Comparison of ENCODE assay signal across 25 cellular contexts in genomic region chr6:106724337-106724736, GRCh38.
"Had no signal": no experiment of that assay in that cellular context is flagged by ENCODE, and none has a peak within 500 bp of the region (broad histone marks: within the 10 kb centered on the region; RNA-seq: fewer than 3 reads in every experiment).

No MANE protein-coding gene starts in this region.

- H3K36me3 ChIP-seq: cardiac muscle cell, gastrocnemius medialis, neutrophil, ovary, prostate gland, spleen, thyroid gland, upper lobe of right lung had no signal

- DNase-seq: activated CD4-positive, alpha-beta T cell treated with anti-CD3 and anti-CD28 coated beads, Interleukin-2, amount 10 ng/mL, durations not matched to agents 24 days and 14 days; activated CD8-positive, alpha-beta memory T cell treated with anti-CD3 and anti-CD28 coated beads, Interleukin-2, amount 10 ng/mL, durations not matched to agents 7 days and 5 days; activated CD8-positive, alpha-beta T cell treated with anti-CD3 and anti-CD28 coated beads for 36 hours; activated effector memory CD4-positive, alpha-beta T cell treated with anti-CD3 and anti-CD28 coated beads, Interleukin-2, amount 50 U/mL, for 16 hours; activated naive CD4-positive, alpha-beta T cell treated with anti-CD3 and anti-CD28 coated beads, Interleukin-2, amount 10 ng/mL, durations not matched to agents 7 days and 5 days; activated T-cell treated with anti-CD3 and anti-CD28 coated beads for 4 hours; amygdala; cortex of kidney; effector CD4-positive, alpha-beta T cell; head of caudate nucleus; natural killer cell; ovary; spleen; stimulated activated CD4-positive, alpha-beta T cell treated with anti-CD3 and anti-CD28 coated beads, Interleukin-4, amount 100 ng/mL, for 24 hours; stimulated activated naive CD8-positive, alpha-beta T cell treated with anti-CD3 and anti-CD28 coated beads, Interleukin-15, Interleukin-2, amounts not matched to agents 100 U/mL and 50 U/mL, for 24 hours; substantia nigra; thyroid gland; upper lobe of right lung had no signal

- H3K36me3 Mint-ChIP-seq: activated CD8-positive, alpha-beta memory T cell treated with anti-CD3 and anti-CD28 coated beads, Interleukin-2, amount 10 ng/mL, durations not matched to agents 7 days and 5 days; activated naive CD4-positive, alpha-beta T cell treated with anti-CD3 and anti-CD28 coated beads, Interleukin-2, amount 10 ng/mL, durations not matched to agents 7 days and 5 days; mesothelial cell of epicardium; natural killer cell had no signal

- H3K9me3 Mint-ChIP-seq: activated CD4-positive, alpha-beta T cell treated with anti-CD3 and anti-CD28 coated beads, Interleukin-2, amount 10 ng/mL, durations not matched to agents 24 days and 14 days; activated CD8-positive, alpha-beta T cell treated with anti-CD3 and anti-CD28 coated beads for 36 hours; activated naive CD4-positive, alpha-beta T cell treated with anti-CD3 and anti-CD28 coated beads, Interleukin-2, amount 10 ng/mL, durations not matched to agents 7 days and 5 days; mesothelial cell of epicardium; natural killer cell had no signal

- ATAC-seq: activated CD4-positive, CD25-positive, alpha-beta regulatory T cell treated with anti-CD3 and anti-CD28 coated beads, Interleukin-2, amount 50 U/mL, for 24 hours; activated CD8-positive, alpha-beta memory T cell treated with anti-CD3 and anti-CD28 coated beads, Interleukin-2, amount 10 ng/mL, durations not matched to agents 7 days and 5 days; activated CD8-positive, alpha-beta T cell treated with anti-CD3 and anti-CD28 coated beads for 36 hours; natural killer cell; stimulated activated naive CD8-positive, alpha-beta T cell treated with anti-CD3 and anti-CD28 coated beads, Interleukin-15, Interleukin-2, amounts not matched to agents 100 U/mL and 50 U/mL, for 24 hours; upper lobe of right lung had no signal

- H3K27ac Mint-ChIP-seq: activated CD4-positive, alpha-beta T cell treated with anti-CD3 and anti-CD28 coated beads, Interleukin-2, amount 10 ng/mL, durations not matched to agents 24 days and 14 days; activated CD8-positive, alpha-beta memory T cell treated with anti-CD3 and anti-CD28 coated beads, Interleukin-2, amount 10 ng/mL, durations not matched to agents 7 days and 5 days; activated CD8-positive, alpha-beta T cell treated with anti-CD3 and anti-CD28 coated beads for 36 hours; activated naive CD4-positive, alpha-beta T cell treated with anti-CD3 and anti-CD28 coated beads, Interleukin-2, amount 10 ng/mL, durations not matched to agents 7 days and 5 days; mesothelial cell of epicardium; natural killer cell had no signal

- H3K27me3 ChIP-seq: cardiac muscle cell, gastrocnemius medialis, neutrophil, ovary, spleen, thyroid gland, upper lobe of right lung had no signal

- H3K4me1 Mint-ChIP-seq: activated CD4-positive, alpha-beta T cell treated with anti-CD3 and anti-CD28 coated beads, Interleukin-2, amount 10 ng/mL, durations not matched to agents 24 days and 14 days; activated CD8-positive, alpha-beta memory T cell treated with anti-CD3 and anti-CD28 coated beads, Interleukin-2, amount 10 ng/mL, durations not matched to agents 7 days and 5 days; activated naive CD4-positive, alpha-beta T cell treated with anti-CD3 and anti-CD28 coated beads, Interleukin-2, amount 10 ng/mL, durations not matched to agents 7 days and 5 days; natural killer cell had no signal

- H3K4me1 ChIP-seq: gastrocnemius medialis, prostate gland, spleen, upper lobe of right lung had no signal

- H3K4me3 ChIP-seq: cardiac muscle cell, gastrocnemius medialis, ovary, prostate gland, spleen, thyroid gland, upper lobe of right lung had no signal

- H3K4me3 Mint-ChIP-seq: activated CD4-positive, alpha-beta T cell treated with anti-CD3 and anti-CD28 coated beads, Interleukin-2, amount 10 ng/mL, durations not matched to agents 24 days and 14 days; activated CD8-positive, alpha-beta memory T cell treated with anti-CD3 and anti-CD28 coated beads, Interleukin-2, amount 10 ng/mL, durations not matched to agents 7 days and 5 days; activated CD8-positive, alpha-beta T cell treated with anti-CD3 and anti-CD28 coated beads for 36 hours; activated naive CD4-positive, alpha-beta T cell treated with anti-CD3 and anti-CD28 coated beads, Interleukin-2, amount 10 ng/mL, durations not matched to agents 7 days and 5 days; mesothelial cell of epicardium; natural killer cell had no signal

- H3K27ac ChIP-seq: cardiac muscle cell, gastrocnemius medialis, neutrophil, ovary, prostate gland, spleen, thyroid gland, upper lobe of right lung, VCaP had no signal

- H3K9me3 ChIP-seq: gastrocnemius medialis, neutrophil, ovary, prostate gland, spleen, thyroid gland, upper lobe of right lung had no signal
